ENCODE assay signal across 1 cellular context in the genomic region with DNA sequence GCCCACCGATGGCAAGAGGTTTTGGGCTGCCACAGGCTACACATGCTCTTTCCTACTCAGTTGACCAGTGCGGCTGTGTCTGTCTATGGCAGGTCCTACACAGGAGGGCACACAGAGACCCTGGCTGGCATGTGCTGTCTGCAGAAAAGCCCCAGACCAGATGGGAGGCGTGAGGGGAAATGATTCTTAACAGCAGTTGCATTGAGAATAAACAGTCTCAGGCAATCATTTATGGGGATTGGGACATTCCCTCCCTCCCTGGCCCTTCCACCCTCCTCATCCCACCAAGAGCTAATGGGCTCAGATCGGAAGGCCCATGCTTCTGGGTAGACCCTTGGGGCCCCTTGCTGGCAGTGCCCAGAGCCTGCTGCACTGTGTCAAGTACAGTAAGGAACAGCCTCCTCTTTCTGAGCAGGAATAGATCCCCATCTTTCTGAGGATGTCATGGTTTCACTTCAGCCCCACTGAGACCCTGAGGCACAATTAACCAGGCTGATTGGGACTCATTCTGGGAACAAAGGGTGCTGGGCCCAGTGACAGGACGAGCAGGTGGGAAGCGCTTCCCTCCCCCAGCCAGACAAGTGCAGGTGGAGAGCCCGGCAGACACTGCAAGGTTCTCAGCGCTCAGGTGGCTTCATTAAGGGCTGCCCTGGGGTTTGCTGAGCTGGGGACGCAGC.
TF ChIP-seq lines count a peak whose summit lies in the region.

No MANE protein-coding gene starts in this region.

TF ChIP-seq in HepG2, 621 proteins besides CTCF, POLR2A, EP300 and RAD21:
- TF ChIP-seq MEF2D (CRISPR knock-in tag; IDR thresholded peaks at IDR 0.05) = no peak
- no peak for TF ChIP-seq MAFF (IDR thresholded peaks at IDR 0.05; ENCODE audit: low read depth, low read length)
- no peak for TF ChIP-seq ZNF253 (CRISPR knock-in tag; IDR thresholded peaks at IDR 0.05; ENCODE audit: borderline replicate concordance)
- TF ChIP-seq, protein P1, sequence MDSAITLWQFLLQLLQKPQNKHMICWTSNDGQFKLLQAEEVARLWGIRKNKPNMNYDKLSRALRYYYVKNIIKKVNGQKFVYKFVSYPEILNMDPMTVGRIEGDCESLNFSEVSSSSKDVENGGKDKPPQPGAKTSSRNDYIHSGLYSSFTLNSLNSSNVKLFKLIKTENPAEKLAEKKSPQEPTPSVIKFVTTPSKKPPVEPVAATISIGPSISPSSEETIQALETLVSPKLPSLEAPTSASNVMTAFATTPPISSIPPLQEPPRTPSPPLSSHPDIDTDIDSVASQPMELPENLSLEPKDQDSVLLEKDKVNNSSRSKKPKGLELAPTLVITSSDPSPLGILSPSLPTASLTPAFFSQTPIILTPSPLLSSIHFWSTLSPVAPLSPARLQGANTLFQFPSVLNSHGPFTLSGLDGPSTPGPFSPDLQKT (CRISPR knock-in tag; IDR thresholded peaks at IDR 0.05; ENCODE audit: borderline replicate concordance) = no peak
- TF ChIP-seq ZZZ3 (CRISPR knock-in tag; IDR thresholded peaks at IDR 0.05; ENCODE audit: borderline replicate concordance) = no peak
- no peak for TF ChIP-seq PCBP1 (IDR thresholded peaks at IDR 0.05; ENCODE audit: borderline replicate concordance, low read depth, low read length)
- TF ChIP-seq ASH2L (IDR thresholded peaks at IDR 0.05; ENCODE audit: insufficient read length, low read depth, low read length) = no peak
- no peak for TF ChIP-seq MTF1 (CRISPR knock-in tag; IDR thresholded peaks at IDR 0.05)
- no peak for TF ChIP-seq ZNF430 (CRISPR knock-in tag; IDR thresholded peaks at IDR 0.05)
- no peak for TF ChIP-seq XBP1 (CRISPR knock-in tag; IDR thresholded peaks at IDR 0.05)
- no peak for TF ChIP-seq ZNF292 (CRISPR knock-in tag; IDR thresholded peaks at IDR 0.05; ENCODE audit: borderline replicate concordance, low read depth)
- TF ChIP-seq, protein P2, sequence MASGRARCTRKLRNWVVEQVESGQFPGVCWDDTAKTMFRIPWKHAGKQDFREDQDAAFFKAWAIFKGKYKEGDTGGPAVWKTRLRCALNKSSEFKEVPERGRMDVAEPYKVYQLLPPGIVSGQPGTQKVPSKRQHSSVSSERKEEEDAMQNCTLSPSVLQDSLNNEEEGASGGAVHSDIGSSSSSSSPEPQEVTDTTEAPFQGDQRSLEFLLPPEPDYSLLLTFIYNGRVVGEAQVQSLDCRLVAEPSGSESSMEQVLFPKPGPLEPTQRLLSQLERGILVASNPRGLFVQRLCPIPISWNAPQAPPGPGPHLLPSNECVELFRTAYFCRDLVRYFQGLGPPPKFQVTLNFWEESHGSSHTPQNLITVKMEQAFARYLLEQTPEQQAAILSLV (CRISPR knock-in tag; IDR thresholded peaks at IDR 0.05; ENCODE audit: borderline replicate concordance) = no peak
- no peak for TF ChIP-seq HMGXB3 (CRISPR knock-in tag; IDR thresholded peaks at IDR 0.05; ENCODE audit: borderline replicate concordance)
- TF ChIP-seq TBX3 (IDR thresholded peaks at IDR 0.05; ENCODE audit: borderline replicate concordance) = no peak
- no peak for TF ChIP-seq NAIF1 (CRISPR knock-in tag; IDR thresholded peaks at IDR 0.05; ENCODE audit: borderline replicate concordance)
